ENCODE assay signal across 1 cellular context in genomic region chr5:96703384-96703910, GRCh38.
TF ChIP-seq lines count a peak whose summit lies in the region.

No MANE protein-coding gene starts in this region.

TF ChIP-seq in K562, 482 proteins besides CTCF, POLR2A, EP300 and RAD21 (continued from another document):
- TF ChIP-seq GTF2E2 (tag; IDR thresholded peaks at IDR 0.05) (0 out of 2 replicates have a peak, but pooled peaks have one; percentile 9), BCOR (IDR thresholded peaks at IDR 0.05) (peak; percentile 59; the same call in 1 of the 2 replicates), PHB2 (IDR thresholded peaks at IDR 0.05; ENCODE audit: low read depth) (no peak), PYGO2 (tag; IDR thresholded peaks at IDR 0.05) (no peak), ZNF436 (CRISPR knock-in tag; IDR thresholded peaks at IDR 0.05) (no peak), PCBP2 (IDR thresholded peaks at IDR 0.05; ENCODE audit: low read depth, low read length, poor library complexity, severe bottlenecking) (no peak), NFRKB (IDR thresholded peaks at IDR 0.05; ENCODE audit: low read depth) (no peak), NR2C2 (CRISPR knock-in tag; IDR thresholded peaks at IDR 0.05) (no peak), NR2C2 (tag; IDR thresholded peaks at IDR 0.05) (peak; percentile 74), KDM1A (IDR thresholded peaks at IDR 0.05) (peak; percentile 49 to 50; a peak in 3 of 4 replicates), TAF1 (IDR thresholded peaks at IDR 0.05; ENCODE audit: control insufficient read depth, extremely low read depth, insufficient read depth, low read length, severe bottlenecking) (no peak), PHF8 (IDR thresholded peaks at IDR 0.05; ENCODE audit: borderline replicate concordance, low read length) (no peak), SMARCB1 (IDR thresholded peaks at IDR 0.05; ENCODE audit: insufficient read length, low read depth) (no peak), CBFB (CRISPR knock-in tag; IDR thresholded peaks at IDR 0.05) (no peak), POLR2G (IDR thresholded peaks at IDR 0.05; ENCODE audit: low read depth, low read length) (no peak), CBX3 (IDR thresholded peaks at IDR 0.05; ENCODE audit: borderline replicate concordance in 1 of 2, low read length in 2 of 2) (0 out of 3 replicates have a peak, but pooled peaks of 1 of the 2 experiments have one; percentile 11), ZNF280B (CRISPR knock-in tag; IDR thresholded peaks at IDR 0.05) (no peak), TAF7 (tag; IDR thresholded peaks at IDR 0.05) (no peak), ZBTB17 (CRISPR knock-in tag; IDR thresholded peaks at IDR 0.05) (no peak), RBM25 (IDR thresholded peaks at IDR 0.05; ENCODE audit: low read depth, low read length, severe bottlenecking) (peak; percentile 80), C11orf30 (IDR thresholded peaks at IDR 0.05; ENCODE audit: low read depth) (peak; percentile 88), ELF1 (tag; IDR thresholded peaks at IDR 0.05) (no peak), ZC3H11A (IDR thresholded peaks at IDR 0.05; ENCODE audit: low read depth, low read length) (no peak), CEBPG (CRISPR knock-in tag; IDR thresholded peaks at IDR 0.05) (no peak), CEBPG (tag; conservative IDR thresholded peaks at IDR 0.05 in 1 of 2, IDR thresholded peaks at IDR 0.05 in 1 of 2) (no peak), MAFG (tag; conservative IDR thresholded peaks at IDR 0.05) (peak; percentile 80), MAFK (IDR thresholded peaks at IDR 0.05; ENCODE audit: low read length) (peak; percentile 80), GATAD2B (IDR thresholded peaks at IDR 0.05; ENCODE audit: borderline replicate concordance) (no peak), SNRNP70 (optimal IDR thresholded peaks at IDR 0.05; ENCODE audit: low read depth, low read length) (no peak), JUND (IDR thresholded peaks at IDR 0.05; ENCODE audit: borderline replicate concordance, low read depth, low read length) (no peak), JUND (tag; IDR thresholded peaks at IDR 0.05; ENCODE audit: borderline replicate concordance, low read depth, low read length) (0 out of 3 replicates have a peak, but pooled peaks have one; percentile 34), ASH1L (IDR thresholded peaks at IDR 0.05; ENCODE audit: borderline replicate concordance, low read depth, partially characterized antibody) (no peak), ZNF316 (IDR thresholded peaks at IDR 0.05) (peak; percentile 90), L3MBTL2 (IDR thresholded peaks at IDR 0.05) (no peak), ZNF655 (CRISPR knock-in tag; IDR thresholded peaks at IDR 0.05) (no peak), BRD9 (IDR thresholded peaks at IDR 0.05; ENCODE audit: low read depth, partially characterized antibody) (no peak), PPARD (CRISPR knock-in tag; IDR thresholded peaks at IDR 0.05) (no peak), ZBTB12 (CRISPR knock-in tag; IDR thresholded peaks at IDR 0.05) (no peak), ZNF512 (tag; IDR thresholded peaks at IDR 0.05) (no peak), DIDO1 (tag; IDR thresholded peaks at IDR 0.05; ENCODE audit: low read depth) (no peak), XRCC4 (IDR thresholded peaks at IDR 0.05; ENCODE audit: extremely low read depth, insufficient read depth, insufficient read length) (no peak), HDAC8 (tag; IDR thresholded peaks at IDR 0.05) (no peak), CEBPB (tag; IDR thresholded peaks at IDR 0.05) (0 out of 2 replicates have a peak, but pooled peaks have one; percentile 36), ZFP30 (CRISPR knock-in tag; IDR thresholded peaks at IDR 0.05; ENCODE audit: borderline replicate concordance) (no peak), ESRRA (IDR thresholded peaks at IDR 0.05; ENCODE audit: borderline replicate concordance, low read depth) (peak; percentile 53; the same call in 1 of the 2 replicates)
TF ChIP-seq in K562: peak in this region for 17.
